In the genomic region with DNA sequence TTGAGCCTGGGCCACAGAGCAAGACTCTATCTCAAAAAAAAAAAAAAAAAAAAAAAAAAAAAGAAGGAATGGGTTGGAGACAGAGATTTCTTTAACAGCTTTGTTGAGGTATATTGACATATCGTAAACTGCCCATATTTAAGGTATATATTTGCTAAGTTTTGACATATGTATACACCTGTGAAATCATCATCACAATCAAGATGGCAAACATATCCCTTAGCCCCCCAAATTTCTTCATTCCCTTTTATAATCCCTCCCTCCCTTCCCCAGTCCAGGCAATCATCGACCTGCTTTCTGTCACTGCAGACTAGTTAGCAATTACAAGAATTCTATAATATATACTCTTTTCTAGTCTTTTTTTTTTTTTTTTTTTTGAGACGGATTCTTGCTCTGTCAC, we compare ENCODE assay signal across 26 cellular contexts.
"Had no signal": no experiment of that assay in that cellular context is flagged by ENCODE, and none has a peak within 500 bp of the region (broad histone marks: within the 10 kb centered on the region; RNA-seq: fewer than 3 reads in every experiment).

No MANE protein-coding gene starts in this region.

- H3K4me3 ChIP-seq: coronary artery, dorsolateral prefrontal cortex, esophagus muscularis mucosa, esophagus squamous epithelium, gastrocnemius medialis, gastroesophageal sphincter, heart left ventricle, heart right ventricle had no signal

- DNase-seq: cortex of kidney; dermis blood vessel endothelial cell; dorsolateral prefrontal cortex; effector CD4-positive, alpha-beta T cell; effector CD8-positive, alpha-beta T cell; effector memory CD4-positive, alpha-beta T cell; effector memory CD8-positive, alpha-beta T cell; endodermal cell; erythroblast; esophagus squamous epithelium; foreskin fibroblast; foreskin keratinocyte; foreskin melanocyte; gastrocnemius medialis; glutamatergic neuron; heart left ventricle; heart right ventricle had no signal

- H3K27ac ChIP-seq: coronary artery, dorsolateral prefrontal cortex, epithelial cell of prostate, esophagus muscularis mucosa, esophagus squamous epithelium, gastrocnemius medialis, gastroesophageal sphincter, heart left ventricle, heart right ventricle had no signal

- ATAC-seq: effector memory CD8-positive, alpha-beta T cell; esophagus mucosa; foreskin keratinocyte; gastrocnemius medialis; gastroesophageal sphincter; heart left ventricle; heart right ventricle had no signal

- H3K36me3 ChIP-seq: esophagus muscularis mucosa, esophagus squamous epithelium, gastrocnemius medialis, gastroesophageal sphincter, heart left ventricle, heart right ventricle had no signal

- H3K9me3 ChIP-seq: gastrocnemius medialis had no signal

- H3K27me3 ChIP-seq: dorsolateral prefrontal cortex, esophagus muscularis mucosa, esophagus squamous epithelium, foreskin keratinocyte, gastrocnemius medialis, gastroesophageal sphincter, heart left ventricle, heart right ventricle had no signal

- FAIRE-seq: colon, endometrium, endothelial cell of umbilical vein, frontal cortex had no signal
